1 cellular context compared by ENCODE assay signal in genomic region chr18:79534356-79534755, GRCh38.
TF ChIP-seq lines count a peak whose summit lies in the region.

No MANE protein-coding gene starts in this region.

TF ChIP-seq in HepG2, 621 proteins besides CTCF, POLR2A, EP300 and RAD21 (continued from another document):
- TF ChIP-seq ZBTB37 (CRISPR knock-in tag; IDR thresholded peaks at IDR 0.05) (no peak), ZNF674 (CRISPR knock-in tag; IDR thresholded peaks at IDR 0.05; ENCODE audit: low read depth) (no peak), KMT2A (CRISPR knock-in tag; IDR thresholded peaks at IDR 0.05) (no peak), FOXC1 (CRISPR knock-in tag; IDR thresholded peaks at IDR 0.05; ENCODE audit: borderline replicate concordance) (no peak), RFX3 (CRISPR knock-in tag; IDR thresholded peaks at IDR 0.05) (no peak), ZBTB3 (CRISPR knock-in tag; IDR thresholded peaks at IDR 0.05; ENCODE audit: borderline replicate concordance, low read depth) (no peak), KDM5B (CRISPR knock-in tag; IDR thresholded peaks at IDR 0.05; ENCODE audit: borderline replicate concordance) (no peak), SP4 (CRISPR knock-in tag; IDR thresholded peaks at IDR 0.05) (no peak), ZNF83 (CRISPR knock-in tag; IDR thresholded peaks at IDR 0.05; ENCODE audit: borderline replicate concordance) (no peak), ZNF484 (CRISPR knock-in tag; IDR thresholded peaks at IDR 0.05; ENCODE audit: borderline replicate concordance, low read depth) (no peak), ZNF607 (CRISPR knock-in tag; IDR thresholded peaks at IDR 0.05; ENCODE audit: borderline replicate concordance) (no peak)
